ENCODE assay signal across 21 cellular contexts in the genomic region with DNA sequence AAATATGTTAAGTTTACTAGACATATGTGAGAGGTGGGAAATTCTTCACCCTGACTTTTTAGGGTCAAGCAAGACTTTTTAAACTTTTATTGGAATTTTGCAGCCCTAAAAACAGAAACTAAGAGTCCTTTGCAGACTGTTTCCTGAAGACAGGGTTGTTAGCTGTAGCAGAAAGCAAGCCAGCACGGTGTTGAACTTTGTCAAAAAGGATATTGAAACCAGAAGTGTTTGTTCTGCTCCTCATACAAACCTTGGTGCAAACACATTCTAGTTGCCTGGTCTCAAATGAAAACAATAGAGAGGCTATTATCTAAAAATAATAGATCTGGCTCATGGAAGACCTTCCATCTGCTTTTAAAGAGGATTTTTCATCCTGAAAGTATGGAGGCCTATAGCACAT.
DNase-seq lines count a peak whose midpoint lies in the region; ATAC-seq and TF ChIP-seq lines count a peak whose summit lies in the region.
"Had no signal": no experiment of that assay in that cellular context is flagged by ENCODE, and none has a peak within 500 bp of the region (broad histone marks: within the 10 kb centered on the region; RNA-seq: fewer than 3 reads in every experiment).

No MANE protein-coding gene starts in this region.

- H3K9me3 ChIP-seq in left ventricle myocardium inferior (replicated peaks): no peaks in the 10 kb centered on the region
- no peaks in the 10 kb centered on the region for H3K9me3 ChIP-seq in muscle layer of colon (ENCODE audit: low read length)
- H3K9me3 ChIP-seq in prostate gland: no peaks in the 10 kb centered on the region
- H3K9me3 ChIP-seq: ascending aorta, psoas muscle, SJCRH30, upper lobe of right lung had no signal

- intact Hi-C loops in left ventricle myocardium inferior (cut with micrococcal nuclease): no loop called here
- intact Hi-C loops in left cardiac atrium (cut with DNase I): no loop called here
- intact Hi-C loops in prostate gland (cut with DNase I): no loop called here

- H3K27me3 ChIP-seq in left ventricle myocardium inferior (ENCODE audit: low read depth): no peaks in the 10 kb centered on the region
- H3K27me3 ChIP-seq in muscle layer of colon (ENCODE audit: control insufficient read depth in 1 of 2, insufficient read depth in 2 of 2, low read length in 2 of 2): no peaks in the 10 kb centered on the region
- no peaks in the 10 kb centered on the region for H3K27me3 ChIP-seq in prostate gland (replicated peaks; ENCODE audit: insufficient read depth)
- H3K27me3 ChIP-seq: ascending aorta, SJCRH30, upper lobe of right lung had no signal

- ATAC-seq in left cardiac atrium: no peak
- ATAC-seq in HG02642 (IDR thresholded peaks at IDR 0.05; ENCODE audit: poor library complexity, unreplicated experiment): no peak
- ATAC-seq: activated CD8-positive, alpha-beta T cell treated with anti-CD3 and anti-CD28 coated beads for 36 hours; GM12878; psoas muscle; T-cell; upper lobe of right lung had no signal

- H3K9ac ChIP-seq in muscle layer of colon (ENCODE audit: low read length): no peak overlapping the region

- no peak for TF ChIP-seq POLR2A in prostate gland (IDR thresholded peaks at IDR 0.05)

- peak overlapping the region; percentile 45 for H3K27ac ChIP-seq in left ventricle myocardium inferior (replicated peaks)
- H3K27ac ChIP-seq in muscle layer of colon (ENCODE audit: low read depth, low read length): peak overlapping the region; percentile 5
- H3K27ac ChIP-seq in prostate gland: no peak overlapping the region
- H3K27ac ChIP-seq: psoas muscle, SJCRH30, upper lobe of right lung had no signal

- DNase-seq in left ventricle myocardium inferior (no peak), left cardiac atrium (no peak), NCI-H748 (lab: John Stamatoyannopoulos, UW; ENCODE audit: unreplicated experiment) (peak; percentile 90), prostate gland (ENCODE audit: low spot score) (no peak), NCI-H82 treated with DMSO at 0.1 percent for 48 hours (lab: John Stamatoyannopoulos, UW; ENCODE audit: unreplicated experiment) (no peak), NCI-H187 treated with DMSO at 0.1 percent for 48 hours (lab: John Stamatoyannopoulos, UW) (no peak)
- DNase-seq: activated CD4-positive, CD25-positive, alpha-beta regulatory T cell treated with anti-CD3 and anti-CD28 coated beads, Interleukin-2, amount 50 U/mL, for 72 hours; activated CD8-positive, alpha-beta T cell treated with anti-CD3 and anti-CD28 coated beads for 36 hours; caudate nucleus; CD8-positive, alpha-beta memory T cell; DND-41; kidney; NCI-H2171 treated with DMSO at 0.1 percent for 48 hours; psoas muscle; SJCRH30; T-cell; upper lobe of right lung had no signal

- TF ChIP-seq CTCF in left ventricle myocardium inferior (IDR thresholded peaks at IDR 0.05; ENCODE audit: borderline replicate concordance) (no peak), prostate gland (IDR thresholded peaks at IDR 0.05) (no peak)

- H3K36me3 ChIP-seq in left ventricle myocardium inferior: no peaks in the 10 kb centered on the region
- H3K36me3 ChIP-seq in muscle layer of colon (ENCODE audit: insufficient read depth, low read length): no peaks in the 10 kb centered on the region
- no peaks in the 10 kb centered on the region for H3K36me3 ChIP-seq in prostate gland
- H3K36me3 ChIP-seq: ascending aorta, SJCRH30, upper lobe of right lung had no signal

- H3K4me3 ChIP-seq in left ventricle myocardium inferior (no peak overlapping the region), muscle layer of colon (ENCODE audit: low read depth in 1 of 2, low read length in 2 of 2) (no peak overlapping the region), prostate gland (no peak overlapping the region)
- H3K4me3 ChIP-seq: ascending aorta, GM12878, psoas muscle, SJCRH30, upper lobe of right lung had no signal

- peaks cover 28% of the 10 kb centered on the region for H3K4me1 ChIP-seq in left ventricle myocardium inferior
- peaks cover 57% of the 10 kb centered on the region for H3K4me1 ChIP-seq in muscle layer of colon (ENCODE audit: insufficient read depth, low read length)
- no peaks in the 10 kb centered on the region for H3K4me1 ChIP-seq in prostate gland (replicated peaks)
- H3K4me1 ChIP-seq: upper lobe of right lung had no signal

- WGBS in prostate gland: 0% methylated on average over 1 of the region's 1 CpG

Comparison
In these comparisons a context has a peak if more than half of its experiments do, and no peak if none do; other contexts are left out.
1. H3K27ac ChIP-seq: peak in left ventricle myocardium inferior (single experiment) and muscle layer of colon (single experiment); none in prostate gland (0 of 2).